22 cellular contexts compared by ENCODE assay signal in genomic region chr5:94751456-94751855, GRCh38.
DNase-seq lines count a peak whose midpoint lies in the region; ATAC-seq, FAIRE-seq and TF ChIP-seq lines count a peak whose summit lies in the region.
"Had no signal": no experiment of that assay in that cellular context is flagged by ENCODE, and none has a peak within 500 bp of the region (broad histone marks: within the 10 kb centered on the region; RNA-seq: fewer than 3 reads in every experiment).

No MANE protein-coding gene starts in this region.

- H3K4me3 ChIP-seq in bronchial epithelial cell (ENCODE audit: low read depth, low read length) (no peak overlapping the region), thyroid gland (replicated peaks in 1 of 3) (no peak overlapping the region), colonic mucosa (no peak overlapping the region), mesendoderm (ENCODE audit: low read length) (no peak overlapping the region)

- H4K5ac ChIP-seq in mesendoderm (ENCODE audit: low read length) = no peak overlapping the region

- TF ChIP-seq POLR2A in thyroid gland (IDR thresholded peaks at IDR 0.05) = no peak

- peak overlapping the region; percentile 11 to 46 (median 29) for H3K27ac ChIP-seq in thyroid gland
- no peak overlapping the region for H3K27ac ChIP-seq in colonic mucosa
- no peak overlapping the region for H3K27ac ChIP-seq in mesendoderm (ENCODE audit: low read depth, low read length)
- H3K27ac ChIP-seq: RWPE1 had no signal

- no peak overlapping the region for H3K18ac ChIP-seq in mesendoderm (ENCODE audit: low read length)

- no peak overlapping the region for H2BK15ac ChIP-seq in mesendoderm (replicated peaks; ENCODE audit: low read depth)

- no peaks in the 10 kb centered on the region for H3K79me2 ChIP-seq in mesendoderm (ENCODE audit: control insufficient read depth, insufficient read depth, low read length)

- no peak overlapping the region for H3K4ac ChIP-seq in mesendoderm (ENCODE audit: low read depth, low read length)

- peak; percentile 9 for DNase-seq in NCI-H2227 (lab: John Stamatoyannopoulos, UW; ENCODE audit: unreplicated experiment)
- no peak for DNase-seq in NCI-H2227 treated with DMSO at 0.1 percent for 48 hours (lab: John Stamatoyannopoulos, UW)
- peak; percentile 7 for DNase-seq in bronchial epithelial cell (ENCODE audit: low read depth)
- peak; percentile 68 for DNase-seq in myocyte (ENCODE audit: low read depth)
- DNase-seq in thyroid gland = peak; percentile 60 to 69
- DNase-seq in colonic mucosa = no peak
- DNase-seq in mesendoderm = no peak
- DNase-seq: CD8-positive, alpha-beta T cell; DND-41; HCEC 1CT; IMR-90; Karpas-422; NCI-H1105; NCI-H1694 treated with DMSO at 0.1 percent for 48 hours; NCI-H2107; NCI-H446 treated with DMSO at 0.1 percent for 48 hours; NCI-H748 treated with DMSO at 0.1 percent for 48 hours; PC-3 had no signal

- H3K4me2 ChIP-seq in mesendoderm (ENCODE audit: low read length) = no peak overlapping the region

- no peak overlapping the region for H2BK5ac ChIP-seq in mesendoderm (ENCODE audit: low read length)

- no peak overlapping the region for H3K9ac ChIP-seq in colonic mucosa (ENCODE audit: low read depth in 2 of 2, low read length in 2 of 2)
- H3K9ac ChIP-seq in mesendoderm (ENCODE audit: low read length) = no peak overlapping the region

- WGBS in thyroid gland, 2 donors = 40 to 43% methylated on average over 9 of the region's 9 CpGs
- no CpG with 5 or more reads among the region's 9 CpGs for WGBS in mesendoderm (ENCODE audit: extremely low coverage, insufficient coverage, low lambda C conversion rate)

- intact Hi-C loops in thyroid gland (cut with DNase I) (no loop called here), colonic mucosa (cut with DNase I) (no loop called here)

- FAIRE-seq in bronchial epithelial cell (lab: Jason Lieb, UNC) = no peak
- FAIRE-seq: D721Med, G401.6 had no signal

- no peaks in the 10 kb centered on the region for H3K9me3 ChIP-seq in thyroid gland
- no peaks in the 10 kb centered on the region for H3K9me3 ChIP-seq in colonic mucosa

- H3K56ac ChIP-seq in mesendoderm (ENCODE audit: low read length) = no peak overlapping the region

- H3K4me1 ChIP-seq in thyroid gland (peaks cover 16 to 20% of the 10 kb centered on the region in 2 donors), colonic mucosa (no peaks in the 10 kb centered on the region), mesendoderm (ENCODE audit: control insufficient read depth, low read depth, low read length) (no peaks in the 10 kb centered on the region)

- no peak overlapping the region for H3K23ac ChIP-seq in mesendoderm (ENCODE audit: low read length)

- H2AK5ac ChIP-seq in mesendoderm (ENCODE audit: low read length) = no peak overlapping the region

- ATAC-seq in GM19452 (IDR thresholded peaks at IDR 0.05; ENCODE audit: unreplicated experiment) = no peak
- ATAC-seq: CD8-positive, alpha-beta T cell; PC-3 had no signal

- H3K27me3 ChIP-seq in bronchial epithelial cell (ENCODE audit: control insufficient read depth, insufficient read depth, low read length) = no peaks in the 10 kb centered on the region
- no peaks in the 10 kb centered on the region for H3K27me3 ChIP-seq in thyroid gland
- no peaks in the 10 kb centered on the region for H3K27me3 ChIP-seq in colonic mucosa
- no peaks in the 10 kb centered on the region for H3K27me3 ChIP-seq in mesendoderm (ENCODE audit: insufficient read depth, low read length, poor library complexity)

- H3K36me3 ChIP-seq in bronchial epithelial cell (ENCODE audit: control insufficient read depth, insufficient read depth, low read length) (no peaks in the 10 kb centered on the region), thyroid gland (no peaks in the 10 kb centered on the region), colonic mucosa (no peaks in the 10 kb centered on the region), mesendoderm (ENCODE audit: control insufficient read depth, insufficient read depth, low read length) (no peaks in the 10 kb centered on the region)

- no peak overlapping the region for H4K8ac ChIP-seq in mesendoderm (ENCODE audit: low read depth, low read length)

- TF ChIP-seq CTCF in bronchial epithelial cell (IDR thresholded peaks at IDR 0.05; ENCODE audit: insufficient read depth, low read length, severe bottlenecking) = no peak
- no peak for TF ChIP-seq CTCF in thyroid gland (IDR thresholded peaks at IDR 0.05)
- no peak for TF ChIP-seq CTCF in colonic mucosa (IDR thresholded peaks at IDR 0.05)

- H2BK120ac ChIP-seq in mesendoderm (ENCODE audit: low read depth, low read length) = no peak overlapping the region

- no peaks in the 10 kb centered on the region for H3K79me1 ChIP-seq in mesendoderm (ENCODE audit: low read length)

Comparison
In these comparisons a context has a peak if more than half of its experiments do, and no peak if none do; other contexts are left out.
1. DNase-seq: peak in NCI-H2227 (single experiment), bronchial epithelial cell (single experiment), myocyte (single experiment) and thyroid gland (2 of 2); none in NCI-H2227 treated with DMSO at 0.1 percent for 48 hours (single experiment), colonic mucosa (single experiment) and mesendoderm (single experiment).
2. H3K27ac ChIP-seq: peak in thyroid gland (3 of 3); none in colonic mucosa (single experiment) and mesendoderm (single experiment).